ENCODE assay signal across 11 cellular contexts in the genomic region with DNA sequence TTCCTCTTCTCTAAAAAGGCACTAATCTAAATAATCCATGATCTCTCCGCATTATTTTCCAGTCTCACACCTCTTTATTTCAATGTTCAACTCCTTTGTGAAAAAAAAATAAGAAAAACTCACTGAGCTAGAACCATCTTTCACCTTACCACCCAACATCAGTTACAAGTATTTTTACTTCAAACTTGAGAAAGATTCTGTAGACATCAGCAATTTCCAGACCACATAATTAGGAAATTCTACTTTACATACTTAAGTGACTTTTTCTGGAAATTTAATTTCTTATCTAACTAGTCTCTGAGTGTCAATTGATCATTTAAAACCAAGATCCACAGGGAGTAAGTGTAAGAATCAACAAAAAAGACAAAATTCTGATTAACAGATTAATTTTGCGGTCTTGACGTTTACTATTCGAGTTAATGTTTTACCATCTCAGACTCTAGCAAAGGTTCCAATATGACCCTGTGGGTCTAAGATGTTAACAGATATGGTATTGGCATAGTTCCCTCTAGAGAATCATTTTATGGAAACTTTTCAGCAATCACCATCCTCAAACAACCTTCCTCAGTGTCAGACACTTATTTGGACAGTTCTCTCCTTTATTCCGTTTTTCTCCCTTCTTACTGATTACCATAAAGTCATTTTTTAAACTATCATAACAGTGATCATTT. TPM values are rescaled to one million over a fixed set of nuclear protein-coding genes. Genes with fewer than 3 reads are reported as not detected.
DNase-seq lines count a peak whose midpoint lies in the region; ATAC-seq and TF ChIP-seq lines count a peak whose summit lies in the region.
"Had no signal": no experiment of that assay in that cellular context is flagged by ENCODE, and none has a peak within 500 bp of the region (broad histone marks: within the 10 kb centered on the region; RNA-seq: fewer than 3 reads in every experiment).

No MANE protein-coding gene starts in this region.

- peaks cover 52% of the 10 kb centered on the region for H3K36me3 Mint-ChIP-seq in activated T-helper 2 cell treated with anti-CD3 and anti-CD28 coated beads, Interferon-gamma antibody, Interleukin-2, Interleukin-4, amounts not matched to agents 10 μg/mL and 5 μg/mL and 100 μg/mL, durations not matched to agents 14 hours and 24 hours and 36 hours (ENCODE audit: low read depth)

- ATAC-seq in DND-41 (ENCODE audit: insufficient read depth, low read depth) (no peak), HG02798 (IDR thresholded peaks at IDR 0.05; ENCODE audit: poor library complexity, unreplicated experiment) (no peak), GM21619 (IDR thresholded peaks at IDR 0.05; ENCODE audit: unreplicated experiment) (no peak)

- peak in 1 of 2 donors; percentile 7 for TF ChIP-seq RAD21 in liver (IDR thresholded peaks at IDR 0.05)

- peaks cover 41% of the 10 kb centered on the region for H3K4me1 Mint-ChIP-seq in activated T-helper 2 cell treated with anti-CD3 and anti-CD28 coated beads, Interferon-gamma antibody, Interleukin-2, Interleukin-4, amounts not matched to agents 10 μg/mL and 5 μg/mL and 100 μg/mL, durations not matched to agents 14 hours and 24 hours and 36 hours (ENCODE audit: low read depth)

- no peak overlapping the region for H2BK120ac ChIP-seq in mesendoderm (ENCODE audit: low read depth, low read length)

- peaks cover 17 to 89% (median 79%) of the 10 kb centered on the region in 11 experiments; a peak in 21 of 22 replicates for H4K20me1 ChIP-seq in BLaER1 treated with 17β-estradiol and CSF1 and Interleukin-3, amounts not matched to agents 10 nM and 100 nM
- peaks cover 47% of the 10 kb centered on the region; the same call in 1 of the 2 replicates for H4K20me1 ChIP-seq in DND-41 (ENCODE audit: insufficient read depth, low read length)

- H3K9me3 Mint-ChIP-seq in activated T-helper 2 cell treated with anti-CD3 and anti-CD28 coated beads, Interferon-gamma antibody, Interleukin-2, Interleukin-4, amounts not matched to agents 10 μg/mL and 5 μg/mL and 100 μg/mL, durations not matched to agents 14 hours and 24 hours and 36 hours, result no peaks in the 10 kb centered on the region

- H3K18ac ChIP-seq in mesendoderm (ENCODE audit: low read length), result no peak overlapping the region

- DNase-seq in DND-41 (no peak), mesendoderm (no peak)
- DNase-seq in activated T-helper 2 cell treated with anti-CD3 and anti-CD28 coated beads, Interferon-gamma antibody, Interleukin-2, Interleukin-4, amounts not matched to agents 10 μg/mL and 5 μg/mL and 100 μg/mL, durations not matched to agents 14 hours and 24 hours and 36 hours (ENCODE audit: low spot score), result no peak
- DNase-seq: esophagus squamous epithelium; islet precursor cell; NCI-H1694; NK-92 treated with Interleukin-12 subunit alpha and Interleukin-12 subunit beta, amount 100 ng/mL, for 24 hours had no signal

- H3K36me3 ChIP-seq in BLaER1 treated with 17β-estradiol and CSF1 and Interleukin-3, amounts not matched to agents 10 nM and 100 nM, result peaks cover 27 to 74% (median 57%) of the 10 kb centered on the region in 11 experiments
- H3K36me3 ChIP-seq in DND-41 (ENCODE audit: insufficient read depth, low read length) (peaks cover 30% of the 10 kb centered on the region), liver (ENCODE audit: control insufficient read depth in 4 of 4, insufficient read depth in 3 of 4, low read depth in 1 of 4, low read length in 3 of 4) (peaks cover 0 to 2% (median 0%) of the 10 kb centered on the region in 4 donors), mesendoderm (ENCODE audit: control insufficient read depth, insufficient read depth, low read length) (no peaks in the 10 kb centered on the region)

- no peak overlapping the region for H2AK5ac ChIP-seq in mesendoderm (ENCODE audit: low read length)

- H4K5ac ChIP-seq in mesendoderm (ENCODE audit: low read length), result no peak overlapping the region

- no peak overlapping the region for H3K23ac ChIP-seq in mesendoderm (ENCODE audit: low read length)

- no peak overlapping the region for H2BK5ac ChIP-seq in mesendoderm (ENCODE audit: low read length)

- peak overlapping the region in 4 of 10 experiments; percentile 1 to 84 (median 43); a peak in 4 of 20 replicates for H3K4me3 ChIP-seq in BLaER1 treated with 17β-estradiol and CSF1 and Interleukin-3, amounts not matched to agents 10 nM and 100 nM
- H3K4me3 ChIP-seq in DND-41 (ENCODE audit: low read depth in 1 of 2, low read length in 2 of 2) (no peak overlapping the region), liver (ENCODE audit: low read depth in 1 of 3, low read length in 3 of 3) (no peak overlapping the region), mesendoderm (ENCODE audit: low read length) (no peak overlapping the region)
- H3K4me3 ChIP-seq: esophagus squamous epithelium had no signal

- WGBS in liver, result 49% methylated on average over 5 of the region's 5 CpGs
- WGBS in mesendoderm (ENCODE audit: extremely low coverage, insufficient coverage, low lambda C conversion rate), result no CpG with 5 or more reads among the region's 5 CpGs

- H3K4ac ChIP-seq in mesendoderm (ENCODE audit: low read depth, low read length), result no peak overlapping the region

- no peaks in the 10 kb centered on the region for H3K27me3 Mint-ChIP-seq in activated T-helper 2 cell treated with anti-CD3 and anti-CD28 coated beads, Interferon-gamma antibody, Interleukin-2, Interleukin-4, amounts not matched to agents 10 μg/mL and 5 μg/mL and 100 μg/mL, durations not matched to agents 14 hours and 24 hours and 36 hours (ENCODE audit: low read depth)

- H4K8ac ChIP-seq in mesendoderm (ENCODE audit: low read depth, low read length), result no peak overlapping the region

- H3K27me3 ChIP-seq in BLaER1 treated with 17β-estradiol and CSF1 and Interleukin-3, amounts not matched to agents 10 nM and 100 nM, result no peaks in the 10 kb centered on the region
- H3K27me3 ChIP-seq in DND-41 (ENCODE audit: insufficient read depth, low read length, poor library complexity) (no peaks in the 10 kb centered on the region), liver (ENCODE audit: control insufficient read depth in 4 of 4, insufficient read depth in 4 of 4, low read length in 3 of 4) (no peaks in the 10 kb centered on the region), mesendoderm (ENCODE audit: insufficient read depth, low read length, poor library complexity) (no peaks in the 10 kb centered on the region)
- H3K27me3 ChIP-seq: esophagus squamous epithelium had no signal

- H2BK15ac ChIP-seq in mesendoderm (replicated peaks; ENCODE audit: low read depth), result no peak overlapping the region

- H3K79me1 ChIP-seq in mesendoderm (ENCODE audit: low read length), result peaks cover 12% of the 10 kb centered on the region

- peak overlapping the region in 6 of 11 experiments; percentile 8 to 68 (median 49); a peak in 10 of 22 replicates for H3K9ac ChIP-seq in BLaER1 treated with 17β-estradiol and CSF1 and Interleukin-3, amounts not matched to agents 10 nM and 100 nM
- H3K9ac ChIP-seq in DND-41 (ENCODE audit: low read depth, low read length), result no peak overlapping the region
- peak overlapping the region in 1 of 2 donors; percentile 17 for H3K9ac ChIP-seq in liver (ENCODE audit: low read depth in 1 of 2, low read length in 2 of 2)
- no peak overlapping the region for H3K9ac ChIP-seq in mesendoderm (ENCODE audit: low read length)

- no peak overlapping the region for H2AFZ ChIP-seq in DND-41 (ENCODE audit: low read depth, low read length)

- peaks cover 96% of the 10 kb centered on the region for H3K79me2 ChIP-seq in DND-41 (ENCODE audit: insufficient read depth, low read length)
- H3K79me2 ChIP-seq in mesendoderm (ENCODE audit: control insufficient read depth, insufficient read depth, low read length), result peaks cover 64% of the 10 kb centered on the region

- H3K4me2 ChIP-seq in BLaER1 treated with 17β-estradiol and CSF1 and Interleukin-3, amounts not matched to agents 10 nM and 100 nM, result peak overlapping the region; percentile 37 to 87 (median 59); a peak in 21 of 22 replicates
- H3K4me2 ChIP-seq in DND-41 (ENCODE audit: insufficient read depth, low read length), result peak overlapping the region; percentile 20; the same call in 1 of the 2 replicates
- no peak overlapping the region for H3K4me2 ChIP-seq in mesendoderm (ENCODE audit: low read length)

- intact Hi-C loops in activated T-helper 2 cell treated with anti-CD3 and anti-CD28 coated beads, Interferon-gamma antibody, Interleukin-2, Interleukin-4, amounts not matched to agents 10 μg/mL and 5 μg/mL and 100 μg/mL, durations not matched to agents 14 hours and 24 hours and 36 hours (cut with micrococcal nuclease), result loop anchor here (2.0 kb wide), 1 partner anchor 103 kb away; no protein-coding TSS in a partner anchor

- H3K56ac ChIP-seq in mesendoderm (ENCODE audit: low read length), result no peak overlapping the region

- H3K27ac ChIP-seq in BLaER1 treated with 17β-estradiol and CSF1 and Interleukin-3, amounts not matched to agents 10 nM and 100 nM, result peak overlapping the region; percentile 27 to 71 (median 45); a peak in 15 of 22 replicates
- no peak overlapping the region for H3K27ac ChIP-seq in DND-41 (ENCODE audit: low read length)
- H3K27ac ChIP-seq in liver (ENCODE audit: low read depth in 1 of 2, low read length in 2 of 2), result peak overlapping the region; percentile 22 to 42
- H3K27ac ChIP-seq in mesendoderm (ENCODE audit: low read depth, low read length), result no peak overlapping the region

- H3K4me3 Mint-ChIP-seq in activated T-helper 2 cell treated with anti-CD3 and anti-CD28 coated beads, Interferon-gamma antibody, Interleukin-2, Interleukin-4, amounts not matched to agents 10 μg/mL and 5 μg/mL and 100 μg/mL, durations not matched to agents 14 hours and 24 hours and 36 hours (ENCODE audit: low read depth), result peak overlapping the region; percentile 23

- peaks cover 25 to 86% (median 41%) of the 10 kb centered on the region in 10 experiments for H3K4me1 ChIP-seq in BLaER1 treated with 17β-estradiol and CSF1 and Interleukin-3, amounts not matched to agents 10 nM and 100 nM
- H3K4me1 ChIP-seq in DND-41 (ENCODE audit: insufficient read depth, low read length) (peaks cover 36% of the 10 kb centered on the region), liver (ENCODE audit: control insufficient read depth in 4 of 4, insufficient read depth in 4 of 4, low read length in 3 of 4) (peaks cover 5 to 52% (median 37%) of the 10 kb centered on the region in 4 donors), mesendoderm (ENCODE audit: control insufficient read depth, low read depth, low read length) (peaks cover 10% of the 10 kb centered on the region)

- TF ChIP-seq CTCF in DND-41 (IDR thresholded peaks at IDR 0.05; ENCODE audit: borderline replicate concordance, extremely low read depth, low read length, poor library complexity, severe bottlenecking), result no peak
- TF ChIP-seq CTCF in liver (IDR thresholded peaks at IDR 0.05; ENCODE audit: low read depth, low read length, missing input control), result no peak

- peak overlapping the region; percentile 72 for H3K27ac Mint-ChIP-seq in activated T-helper 2 cell treated with anti-CD3 and anti-CD28 coated beads, Interferon-gamma antibody, Interleukin-2, Interleukin-4, amounts not matched to agents 10 μg/mL and 5 μg/mL and 100 μg/mL, durations not matched to agents 14 hours and 24 hours and 36 hours

- H3K9me3 ChIP-seq in BLaER1 treated with 17β-estradiol and CSF1 and Interleukin-3, amounts not matched to agents 10 nM and 100 nM (replicated peaks in 1 of 11), result no peaks in the 10 kb centered on the region
- H3K9me3 ChIP-seq in DND-41 (ENCODE audit: insufficient read depth, low read length, severe bottlenecking), result no peaks in the 10 kb centered on the region
- H3K9me3 ChIP-seq in liver (ENCODE audit: control insufficient read depth in 4 of 4, low read length in 3 of 4), result no peaks in the 10 kb centered on the region
- H3K9me3 ChIP-seq: esophagus squamous epithelium had no signal

RNA-seq across cellular contexts. Expression of a gene that starts 5.1 kb away (rescaled TPM):
- 136 and 150 TPM in 2 replicates for total RNA-seq in activated T-helper 2 cell treated with anti-CD3 and anti-CD28 coated beads, Interferon-gamma antibody, Interleukin-2, Interleukin-4, amounts not matched to agents 10 μg/mL and 5 μg/mL and 100 μg/mL, durations not matched to agents 14 hours and 24 hours and 36 hours
- 100 to 1,000 TPM in 1 of 2 donors, 10 to 100 TPM in 1; 77.8 to 257 TPM for total RNA-seq in liver
- 10 to 100 TPM; 33.6 to 35.1 TPM for polyA plus RNA-seq in liver
- polyA plus RNA-seq in mesendoderm (2013, experiment 1 of 2), result 43.8 TPM
- 42.9 TPM for polyA plus RNA-seq in mesendoderm (2013, experiment 2 of 2)

Comparison
In these comparisons a context has a peak if more than half of its experiments do, and no peak if none do; other contexts are left out.
1. H3K27ac ChIP-seq: peak in BLaER1 treated with 17β-estradiol and CSF1 and Interleukin-3, amounts not matched to agents 10 nM and 100 nM (11 of 11) and liver (2 of 2); none in DND-41 (single experiment) and mesendoderm (single experiment).
2. H3K9ac ChIP-seq: peak in BLaER1 treated with 17β-estradiol and CSF1 and Interleukin-3, amounts not matched to agents 10 nM and 100 nM (6 of 11); none in DND-41 (single experiment) and mesendoderm (single experiment).